ENCODE assay signal across 22 cellular contexts in genomic region chr20:55592866-55593265, GRCh38.
"Had no signal": no experiment of that assay in that cellular context is flagged by ENCODE, and none has a peak within 500 bp of the region (broad histone marks: within the 10 kb centered on the region; RNA-seq: fewer than 3 reads in every experiment).

No MANE protein-coding gene starts in this region.

- H3K27me3 Mint-ChIP-seq: stimulated activated memory B cell treated with anti-CD40 and anti-IgM and Interleukin-4, amounts not matched to agents 10 μg/mL and 1 μg/mL and 100 μg/mL, for 72 hours; stimulated activated naive CD8-positive, alpha-beta T cell treated with anti-CD3 and anti-CD28 coated beads, Interleukin-15, amount 100 ng/mL, for 72 hours; type B pancreatic cell had no signal

- H3K27ac Mint-ChIP-seq: naive thymus-derived CD8-positive, alpha-beta T cell; nephron; stimulated activated memory B cell treated with anti-CD40 and anti-IgM and Interleukin-4, amounts not matched to agents 10 μg/mL and 1 μg/mL and 100 μg/mL, for 72 hours; type B pancreatic cell had no signal

- DNase-seq: hippocampal formation; kidney; left colon; left lung; lower lobe of right lung; mammary epithelial cell; mesenchymal stem cell; naive thymus-derived CD8-positive, alpha-beta T cell; occipital lobe; right lobe of liver; stimulated activated CD4-positive, alpha-beta T cell treated with anti-CD3 and anti-CD28 coated beads, Interleukin-1b, Interleukin-23, amount 100 ng/mL, for 48 hours; stimulated activated CD4-positive, alpha-beta T cell treated with anti-CD3 and anti-CD28 coated beads, Interleukin-2, amount 100 ng/mL, for 48 hours; stimulated activated CD4-positive, alpha-beta T cell treated with anti-CD3 and anti-CD28 coated beads, Interleukin-4, amount 100 ng/mL, for 4 hours; stimulated activated CD8-positive, alpha-beta memory T cell treated with anti-CD3 and anti-CD28 coated beads, Interleukin-4, amount 100 ng/mL, for 48 hours; stimulated activated naive CD4-positive, alpha-beta T cell treated with Interleukin-2 at 50 U/mL for 16 hours; stimulated activated naive CD8-positive, alpha-beta T cell treated with anti-CD3 and anti-CD28 coated beads, Interleukin-15, amount 100 ng/mL, for 72 hours; substantia nigra; uterus had no signal

- H3K36me3 Mint-ChIP-seq: naive thymus-derived CD8-positive, alpha-beta T cell; stimulated activated memory B cell treated with anti-CD40 and anti-IgM and Interleukin-4, amounts not matched to agents 10 μg/mL and 1 μg/mL and 100 μg/mL, for 72 hours; type B pancreatic cell had no signal

- H3K9me3 Mint-ChIP-seq: nephron, neural crest cell, type B pancreatic cell had no signal

- H3K4me3 Mint-ChIP-seq: naive thymus-derived CD8-positive, alpha-beta T cell; nephron; neural crest cell; stimulated activated memory B cell treated with anti-CD40 and anti-IgM and Interleukin-4, amounts not matched to agents 10 μg/mL and 1 μg/mL and 100 μg/mL, for 72 hours; stimulated activated naive CD8-positive, alpha-beta T cell treated with anti-CD3 and anti-CD28 coated beads, Interleukin-15, amount 100 ng/mL, for 72 hours; type B pancreatic cell had no signal

- H3K4me1 Mint-ChIP-seq: naive thymus-derived CD8-positive, alpha-beta T cell; neural crest cell; stimulated activated memory B cell treated with anti-CD40 and anti-IgM and Interleukin-4, amounts not matched to agents 10 μg/mL and 1 μg/mL and 100 μg/mL, for 72 hours; stimulated activated naive CD8-positive, alpha-beta T cell treated with anti-CD3 and anti-CD28 coated beads, Interleukin-15, amount 100 ng/mL, for 72 hours had no signal

- ATAC-seq: left colon; left lung; lower lobe of right lung; naive thymus-derived CD8-positive, alpha-beta T cell; right lobe of liver; stimulated activated memory B cell treated with anti-CD40 and anti-IgM and Interleukin-4, amounts not matched to agents 10 μg/mL and 1 μg/mL and 100 μg/mL, for 72 hours; stimulated activated naive CD8-positive, alpha-beta T cell treated with anti-CD3 and anti-CD28 coated beads, Interleukin-15, amount 100 ng/mL, for 72 hours had no signal
